Comparison of ENCODE assay signal across 20 cellular contexts in the genomic region with DNA sequence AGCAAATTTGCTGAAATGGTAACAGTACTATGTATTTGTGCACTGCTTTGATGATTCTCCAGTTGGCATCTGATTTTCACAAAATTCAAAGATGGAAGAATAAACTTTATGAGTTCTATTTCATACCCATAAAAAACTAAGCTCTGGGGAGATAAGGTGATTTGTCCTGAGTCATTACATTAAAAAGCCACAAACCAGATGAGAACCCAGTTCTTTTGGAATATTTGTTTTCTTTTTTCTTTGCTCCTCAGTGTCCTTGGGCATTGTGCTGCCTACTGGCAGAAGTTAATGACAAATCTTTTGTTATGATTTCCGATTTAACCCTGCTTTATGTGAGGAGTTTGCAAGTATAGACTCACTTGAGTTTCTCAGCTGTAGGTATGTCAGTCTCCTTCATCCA. TPM values are rescaled to one million over a fixed set of nuclear protein-coding genes. Genes with fewer than 3 reads are reported as not detected.
A peak's percentile ranks its signal among the peaks of the same experiment; 100 is the strongest.
DNase-seq lines count a peak whose midpoint lies in the region; ATAC-seq, FAIRE-seq and TF ChIP-seq lines count a peak whose summit lies in the region.
"Had no signal": no experiment of that assay in that cellular context is flagged by ENCODE, and none has a peak within 500 bp of the region (broad histone marks: within the 10 kb centered on the region; RNA-seq: fewer than 3 reads in every experiment).

No MANE protein-coding gene starts in this region.

- in situ Hi-C loops in K562 (cut with MboI) = no loop called here

- CTCF ChIA-PET in K562 (lab: Yijun Ruan, JAX; ENCODE audit: low intra/inter-chr PET ratio) = no interaction called here

- dilution Hi-C loops in keratinocyte (cut with MboI; ENCODE audit: extremely low pct_ligation_motif_present, low sequenced_read_pairs) = no loop called here

- no peak for ATAC-seq in K562
- no peak for ATAC-seq in esophagus mucosa
- ATAC-seq: HCT116, HepG2 had no signal

- H2AFZ ChIP-seq in K562 (ENCODE audit: low read depth, low read length) (no peak overlapping the region), keratinocyte (ENCODE audit: control insufficient read depth, low read length) (no peak overlapping the region)

- H3K4me1 ChIP-seq in K562 (replicated peaks in 1 of 2; ENCODE audit: control insufficient read depth in 2 of 2, insufficient read depth in 2 of 2, low read length in 2 of 2) = no peaks in the 10 kb centered on the region; a peak in 2 of 5 replicates
- H3K4me1 ChIP-seq in keratinocyte (ENCODE audit: control insufficient read depth, extremely low read depth, insufficient read depth, low read length) = peaks cover 22% of the 10 kb centered on the region
- H3K4me1 ChIP-seq: Caco-2 had no signal

- no peaks in the 10 kb centered on the region for H3K27me3 ChIP-seq in K562 (ENCODE audit: control insufficient read depth in 2 of 2, insufficient read depth in 2 of 2, low read length in 2 of 2)
- no peaks in the 10 kb centered on the region for H3K27me3 ChIP-seq in keratinocyte (ENCODE audit: control insufficient read depth, extremely low read depth, insufficient read depth, low read length)
- H3K27me3 ChIP-seq: BE2C had no signal

- POLR2A ChIA-PET in K562 (lab: Yijun Ruan, JAX) = interaction anchor here (1.2 to 1.8 kb wide), 2 partner anchors 10 to 18 kb away, joined by 3 to 5 read pairs; no protein-coding TSS in a partner anchor

- intact Hi-C loops in K562 (cut with micrococcal nuclease) = no loop called here

- H3K79me2 ChIP-seq in K562 (ENCODE audit: control insufficient read depth, insufficient read depth, low read length) = no peaks in the 10 kb centered on the region
- H3K79me2 ChIP-seq in keratinocyte (ENCODE audit: control insufficient read depth, insufficient read depth, low read length) = peaks cover 76% of the 10 kb centered on the region

- no peak for TF ChIP-seq CTCF in K562 (IDR thresholded peaks at IDR 0.05 in 2 of 3, conservative IDR thresholded peaks at IDR 0.05 in 1 of 3; ENCODE audit: insufficient read depth in 2 of 3, low read depth in 1 of 3, low read length in 3 of 3)
- no peak for TF ChIP-seq CTCF in keratinocyte (optimal IDR thresholded peaks at IDR 0.05 in 1 of 3, IDR thresholded peaks at IDR 0.05 in 1 of 3, conservative IDR thresholded peaks at IDR 0.05 in 1 of 3; ENCODE audit: extremely low read depth in 1 of 3, insufficient read depth in 2 of 3, low read length in 3 of 3)

- H3K9me1 ChIP-seq in K562 (ENCODE audit: control insufficient read depth, insufficient read depth, low read length) (no peaks in the 10 kb centered on the region), keratinocyte (ENCODE audit: control insufficient read depth, extremely low read depth, insufficient read depth, low read length) (no peaks in the 10 kb centered on the region)

- DNase-seq in Daoy (ENCODE audit: low read depth) (peak; percentile 25), M059J (ENCODE audit: low read depth) (peak; percentile 84), K562 (ENCODE audit: extremely low read depth in 1 of 4, low spot score in 3 of 4) (no peak), keratinocyte (ENCODE audit: low read depth, low spot score) (no peak), urothelium cell line (ENCODE audit: low spot score) (no peak), putamen (ENCODE audit: low spot score) (no peak), NCI-H146 (lab: John Stamatoyannopoulos, UW) (no peak)
- DNase-seq: BE2C; C1 segment of cervical spinal cord; Caco-2; CD4-positive, alpha-beta T cell; GF-D8; GOT3; H7; HFFc6 had no signal

- H3K9ac ChIP-seq in K562 (ENCODE audit: insufficient read depth in 1 of 2, low read depth in 2 of 2, low read length in 2 of 2) (no peak overlapping the region), keratinocyte (ENCODE audit: control insufficient read depth, extremely low read depth, insufficient read depth, low read length) (no peak overlapping the region)

- no peaks in the 10 kb centered on the region for H3K9me3 ChIP-seq in K562 (replicated peaks; ENCODE audit: control insufficient read depth, insufficient read depth, low read depth, low read length)
- H3K9me3 ChIP-seq in keratinocyte (ENCODE audit: control insufficient read depth, low read depth, low read length) = no peaks in the 10 kb centered on the region
- H3K9me3 ChIP-seq: BE2C had no signal

- no peak for TF ChIP-seq RAD21 in K562 (CRISPR knock-in tag; conservative IDR thresholded peaks at IDR 0.05 in 1 of 2, IDR thresholded peaks at IDR 0.05 in 1 of 2)

- H3K4me3 ChIP-seq in K562 (no peak overlapping the region), keratinocyte (ENCODE audit: control insufficient read depth in 2 of 3, extremely low read depth in 1 of 3, insufficient read depth in 2 of 3, low read depth in 1 of 3, low read length in 3 of 3) (no peak overlapping the region)

- H3K36me3 ChIP-seq in K562 (ENCODE audit: control insufficient read depth, insufficient read depth, low read length) (no peaks in the 10 kb centered on the region), keratinocyte (ENCODE audit: control insufficient read depth in 2 of 2, extremely low read depth in 1 of 2, insufficient read depth in 2 of 2, low read length in 2 of 2) (peaks cover 0 to 5% of the 10 kb centered on the region in 2 experiments)
- H3K36me3 ChIP-seq: BE2C had no signal

- H3K27ac ChIP-seq in K562 (ENCODE audit: extremely low read depth, low read depth, low read length) = no peak overlapping the region
- H3K27ac ChIP-seq in keratinocyte (ENCODE audit: control insufficient read depth, insufficient read depth, low read length) = no peak overlapping the region

- 0% methylated on average over 1 of the region's 1 CpG for WGBS in K562 (ENCODE audit: insufficient coverage, low coverage, missing lambda C conversion rate)

- H4K20me1 ChIP-seq in K562 (replicated peaks; ENCODE audit: control insufficient read depth, insufficient read depth, low read length) (no peaks in the 10 kb centered on the region), keratinocyte (ENCODE audit: control insufficient read depth, extremely low read depth, insufficient read depth, low read length) (no peaks in the 10 kb centered on the region)

- TF ChIP-seq POLR2A in K562 (conservative IDR thresholded peaks at IDR 0.05) = no peak

- TF ChIP-seq EP300 in K562 (IDR thresholded peaks at IDR 0.05; ENCODE audit: low read length) = no peak

- FAIRE-seq in K562 (lab: Jason Lieb, UNC) (no peak), keratinocyte (lab: Jason Lieb, UNC) (peak; percentile 46), urothelium cell line (lab: Jason Lieb, UNC) (no peak)
- FAIRE-seq: D721Med, HepG2 had no signal

- no TSS peak for BruUV-seq in K562 (replicated peaks; lab: Mats Ljungman, UMichigan)

- no peak overlapping the region for H3K4me2 ChIP-seq in K562 (ENCODE audit: insufficient read depth, low read length)
- H3K4me2 ChIP-seq in keratinocyte (ENCODE audit: control insufficient read depth, extremely low read depth, insufficient read depth, low read depth, low read length) = no peak overlapping the region

TF ChIP-seq in K562, 482 proteins besides CTCF, POLR2A, EP300 and RAD21:
- TF ChIP-seq ZNF644 (tag; IDR thresholded peaks at IDR 0.05; ENCODE audit: low read depth) (no peak), NFE2 (IDR thresholded peaks at IDR 0.05; ENCODE audit: low read depth) (peak; percentile 39), ESRRB (CRISPR knock-in tag; IDR thresholded peaks at IDR 0.05; ENCODE audit: borderline replicate concordance) (no peak), ZBTB9 (CRISPR knock-in tag; IDR thresholded peaks at IDR 0.05) (no peak), MYNN (IDR thresholded peaks at IDR 0.05) (no peak), MYNN (CRISPR knock-in tag; IDR thresholded peaks at IDR 0.05) (no peak)

RNA-seq across cellular contexts. Expression of gene AMOTL1, which starts 45.4 kb away (rescaled TPM):
- 14.9 and 16.2 TPM in 2 replicates for total RNA-seq in Daoy (2014; rRNA removed; shearing (Covaris generic))
- 12.7 and 18.9 TPM in 2 replicates for total RNA-seq in M059J (2014; rRNA removed; shearing (Covaris generic))
- total RNA-seq in K562 (2011; cell fraction: chromatin; rRNA removed; ENCODE audit: low replicate concordance) = 33.3 and 42.6 TPM in 2 replicates
- total RNA-seq in K562 (2011; cell fraction: nucleolus; rRNA removed) = 17.8 and 18.0 TPM in 2 replicates
- 26.3 and 39.2 TPM in 2 replicates for total RNA-seq in K562 (2011; cell fraction: nucleoplasm; rRNA removed)
- total RNA-seq in K562 (2014; rRNA removed) (20.9 and 22.1 TPM in 2 replicates), K562 (2014; rRNA removed; fragmentation: Illumina TruSeq; extraction: Trizol) (14.0 and 14.4 TPM in 2 replicates), K562 (2015; rRNA removed; fragmentation: Illumina TruSeq; extraction: Trizol) (12.8 and 12.9 TPM in 2 replicates), K562 (2021) (29.9 and 35.4 TPM in 2 replicates), esophagus mucosa (52.4 TPM)
- polyA plus RNA-seq in K562 (2011; rRNA removed) (2.5 and 16.7 TPM in 2 replicates), K562 (2014; fragmentation: Illumina TruSeq; extraction: Trizol) (18.7 and 18.8 TPM in 2 replicates), K562 (2014; fragmentation: Nextera tagmentation; extraction: Ambion mirVana) (1 to 10 TPM; 4.0 to 4.7 TPM), K562 (2014; rRNA removed) (12.6 and 13.3 TPM in 2 replicates), keratinocyte (62.4 to 110 TPM (median 86.5 TPM) in 3 replicates)
- 2.0 and 12.2 TPM in 2 replicates for polyA plus RNA-seq in K562 (2011; cell fraction: cytosol; rRNA removed)
- polyA plus RNA-seq in K562 (2011; cell fraction: nucleus; rRNA removed) = 3.0 and 21.5 TPM in 2 replicates
- 17.9 and 23.2 TPM in 2 replicates for polyA plus RNA-seq in K562 (2012)
- polyA minus RNA-seq in K562 (2011; rRNA and poly(A)+ RNA removed) = 5.5 and 37.5 TPM in 2 replicates
- 3.5 and 21.8 TPM in 2 replicates for polyA minus RNA-seq in K562 (2011; cell fraction: cytosol; rRNA and poly(A)+ RNA removed)
- 3.9 and 17.8 TPM in 2 replicates for polyA minus RNA-seq in K562 (2011; cell fraction: nucleus; rRNA and poly(A)+ RNA removed)
- polyA plus RNA-seq in keratinocyte (2011; ENCODE audit: low read depth) = 28.9 TPM
- polyA plus RNA-seq in keratinocyte (2011; cell fraction: cytosol; rRNA removed) = 58.9 and 89.6 TPM in 2 replicates
- polyA plus RNA-seq in keratinocyte (2011; cell fraction: nucleus; rRNA removed) = 149 and 163 TPM in 2 replicates
- polyA plus RNA-seq in keratinocyte (2012; ENCODE audit: low replicate concordance) = 31.6 and 98.4 TPM in 2 replicates
- polyA minus RNA-seq in keratinocyte = 140 to 193 TPM (median 155 TPM) in 3 replicates
- polyA minus RNA-seq in keratinocyte (2011; cell fraction: cytosol; rRNA and poly(A)+ RNA removed) = 103 TPM
- 195 and 328 TPM in 2 replicates for polyA minus RNA-seq in keratinocyte (2011; cell fraction: nucleus; rRNA and poly(A)+ RNA removed)
- polyA plus RNA-seq: IgD-negative memory B cell had no signal

Comparison
In these comparisons a context has a peak if more than half of its experiments do, and no peak if none do; other contexts are left out.
1. DNase-seq: peak in Daoy (single experiment) and M059J (single experiment); none in K562 (0 of 4), keratinocyte (single experiment), urothelium cell line (single experiment), putamen (single experiment) and NCI-H146 (single experiment).